ENCODE assay signal across 9 cellular contexts in genomic region chr2:206392118-206392517, GRCh38. TPM values are rescaled to one million over a fixed set of nuclear protein-coding genes. Genes with fewer than 3 reads are reported as not detected.
DNase-seq lines count a peak whose midpoint lies in the region; ATAC-seq, FAIRE-seq and TF ChIP-seq lines count a peak whose summit lies in the region.
"Had no signal": no experiment of that assay in that cellular context is flagged by ENCODE, and none has a peak within 500 bp of the region (broad histone marks: within the 10 kb centered on the region; RNA-seq: fewer than 3 reads in every experiment).

No MANE protein-coding gene starts in this region.

- H3K27ac Mint-ChIP-seq in activated CD4-positive, alpha-beta T cell treated with anti-CD3 and anti-CD28 coated beads, Interleukin-2, amount 10 ng/mL, durations not matched to agents 24 days and 14 days: no peak overlapping the region

- H3K18ac ChIP-seq in H1 (ENCODE audit: extremely low read depth, low read length): no peak overlapping the region

- no peaks in the 10 kb centered on the region for H3K23me2 ChIP-seq in H1 (ENCODE audit: low read depth, low read length)

- no peak overlapping the region for H4K8ac ChIP-seq in H1 (ENCODE audit: extremely low read depth, insufficient read depth, low read length)

- H3K23ac ChIP-seq in H1 (ENCODE audit: insufficient read length): no peak overlapping the region

- no peaks in the 10 kb centered on the region for H3K4me1 Mint-ChIP-seq in activated CD4-positive, alpha-beta T cell treated with anti-CD3 and anti-CD28 coated beads, Interleukin-2, amount 10 ng/mL, durations not matched to agents 24 days and 14 days

- H3K4me2 ChIP-seq in H1 (ENCODE audit: insufficient read depth in 1 of 2, low read depth in 2 of 2, low read length in 2 of 2) (no peak overlapping the region), parathyroid adenoma (ENCODE audit: low read length) (no peak overlapping the region)

- ATAC-seq in GM21360 (IDR thresholded peaks at IDR 0.05; ENCODE audit: unreplicated experiment) (peak; percentile 97), HG03439 (IDR thresholded peaks at IDR 0.05; ENCODE audit: unreplicated experiment) (peak; percentile 92)

- peak; percentile 17 for FAIRE-seq in RCC 7860 (lab: Jason Lieb, UNC)
- peak; percentile 62 for FAIRE-seq in H1 (lab: Jason Lieb, UNC)

- no peaks in the 10 kb centered on the region for H3K27me3 Mint-ChIP-seq in activated CD4-positive, alpha-beta T cell treated with anti-CD3 and anti-CD28 coated beads, Interleukin-2, amount 10 ng/mL, durations not matched to agents 24 days and 14 days

- no peaks in the 10 kb centered on the region for H3K9me3 Mint-ChIP-seq in activated CD4-positive, alpha-beta T cell treated with anti-CD3 and anti-CD28 coated beads, Interleukin-2, amount 10 ng/mL, durations not matched to agents 24 days and 14 days

- H3K4me1 ChIP-seq in H1 (replicated peaks in 1 of 4; ENCODE audit: control insufficient read depth in 3 of 4, insufficient read depth in 4 of 4, low read length in 3 of 4): no peaks in the 10 kb centered on the region
- peaks cover 2% of the 10 kb centered on the region for H3K4me1 ChIP-seq in parathyroid adenoma

- CTCF ChIA-PET in H1 (lab: Charles Lee; ENCODE audit: partially characterized antibody): interaction anchor here (0.6 to 2.0 kb wide), 16 partner anchors 22 to 1203 kb away, joined by 3 to 7 read pairs (median 3); no protein-coding TSS in a partner anchor

- H3K36me3 Mint-ChIP-seq in activated CD4-positive, alpha-beta T cell treated with anti-CD3 and anti-CD28 coated beads, Interleukin-2, amount 10 ng/mL, durations not matched to agents 24 days and 14 days (ENCODE audit: low read depth): no peaks in the 10 kb centered on the region

- H3K36me3 ChIP-seq in H1 (ENCODE audit: control insufficient read depth in 2 of 4, insufficient read depth in 4 of 4, low read length in 3 of 4) (no peaks in the 10 kb centered on the region), parathyroid adenoma (ENCODE audit: control insufficient read depth, insufficient read depth, low read length) (no peaks in the 10 kb centered on the region)

- intact Hi-C loops in activated CD4-positive, alpha-beta T cell treated with anti-CD3 and anti-CD28 coated beads, Interleukin-2, amount 10 ng/mL, durations not matched to agents 24 days and 14 days (cut with micrococcal nuclease): no loop called here
- intact Hi-C loops in posterior vena cava (cut with DNase I): no loop called here

- WGBS in H1 (ENCODE audit: extremely low coverage in 1 of 2, insufficient coverage in 1 of 2, insufficient read length in 1 of 2, insufficient replicate concordance in 2 of 2, low coverage in 1 of 2, low lambda C conversion rate in 2 of 2, missing lambda C conversion rate in 1 of 2), 2 experiments: 19% methylated on average over 2 of the region's 2 CpGs; no CpG with 5 or more reads in 1 of the 2 experiments

- H3K4me3 Mint-ChIP-seq in activated CD4-positive, alpha-beta T cell treated with anti-CD3 and anti-CD28 coated beads, Interleukin-2, amount 10 ng/mL, durations not matched to agents 24 days and 14 days: no peak overlapping the region

- H2AFZ ChIP-seq in H1 (ENCODE audit: low read length): no peak overlapping the region
- peak overlapping the region; percentile 47 for H2AFZ ChIP-seq in parathyroid adenoma

- no peak overlapping the region for H3K27ac ChIP-seq in H1 (ENCODE audit: low read depth, low read length)
- no peak overlapping the region for H3K27ac ChIP-seq in parathyroid adenoma
- H3K27ac ChIP-seq: epithelial cell of prostate had no signal

- no peak overlapping the region for H3K9ac ChIP-seq in H1 (replicated peaks in 1 of 4; ENCODE audit: extremely low read depth in 1 of 4, low read depth in 3 of 4, low read length in 3 of 4)
- H3K9ac ChIP-seq in parathyroid adenoma: no peak overlapping the region

- no peak overlapping the region for H3K56ac ChIP-seq in H1 (replicated peaks; ENCODE audit: insufficient read length, low read depth, low read length)

- POLR2A ChIA-PET in H1 (lab: Charles Lee; ENCODE audit: partially characterized antibody): no interaction called here

- no peak overlapping the region for H3K4ac ChIP-seq in H1 (replicated peaks; ENCODE audit: insufficient read length, low read depth, low read length)

- TF ChIP-seq CTCF in H1 (IDR thresholded peaks at IDR 0.05; ENCODE audit: control extremely low read depth in 1 of 3, insufficient read depth in 1 of 3, low read depth in 1 of 3, low read length in 3 of 3): peak; percentile 8 to 80 (median 78)
- TF ChIP-seq CTCF in parathyroid adenoma (IDR thresholded peaks at IDR 0.05): peak; percentile 78

- no peak overlapping the region for H2BK120ac ChIP-seq in H1 (replicated peaks; ENCODE audit: low read depth, low read length)

- TF ChIP-seq EP300 in H1 (IDR thresholded peaks at IDR 0.05; ENCODE audit: borderline replicate concordance in 1 of 2, low read depth in 2 of 2, low read length in 2 of 2): no peak

- peak; percentile 68 for DNase-seq in activated CD4-positive, alpha-beta T cell treated with anti-CD3 and anti-CD28 coated beads, Interleukin-2, amount 10 ng/mL, durations not matched to agents 24 days and 14 days
- no peak for DNase-seq in activated CD4-positive, alpha-beta T cell treated with anti-CD3 and anti-CD28 coated beads, Interleukin-2, amount 50 U/mL, for 4 hours
- peak; percentile 29 for DNase-seq in RCC 7860 (ENCODE audit: low spot score)
- peak; percentile 13 to 54 for DNase-seq in H1 (ENCODE audit: low read depth in 1 of 2, low spot score in 2 of 2)
- no peak for DNase-seq in posterior vena cava (ENCODE audit: low spot score)

- no peak overlapping the region for H2BK12ac ChIP-seq in H1 (ENCODE audit: low read depth, low read length)

- H3K79me2 ChIP-seq in H1 (ENCODE audit: control insufficient read depth in 1 of 2, insufficient read depth in 2 of 2, low read length in 2 of 2) (no peaks in the 10 kb centered on the region), parathyroid adenoma (no peaks in the 10 kb centered on the region)

- no peak overlapping the region for H3K14ac ChIP-seq in H1 (ENCODE audit: insufficient read length)

- no peaks in the 10 kb centered on the region for H4K20me1 ChIP-seq in H1 (replicated peaks in 1 of 2; ENCODE audit: control insufficient read depth in 1 of 2, insufficient read depth in 2 of 2, low read length in 2 of 2)

- no peak overlapping the region for H3K4me3 ChIP-seq in H1 (ENCODE audit: extremely low read depth in 1 of 4, insufficient read depth in 2 of 4, low read depth in 3 of 4, low read length in 4 of 4)
- H3K4me3 ChIP-seq in parathyroid adenoma (ENCODE audit: low read depth, low read length): no peak overlapping the region

- H2BK5ac ChIP-seq in H1 (ENCODE audit: low read depth, low read length): no peak overlapping the region

- TF ChIP-seq POLR2A in H1 (IDR thresholded peaks at IDR 0.05; ENCODE audit: control extremely low read depth in 1 of 2, low read depth in 2 of 2, low read length in 2 of 2): no peak

- H3K79me1 ChIP-seq in H1 (ENCODE audit: low read depth, low read length): no peaks in the 10 kb centered on the region

- H3K27me3 ChIP-seq in H1 (replicated peaks in 1 of 4; ENCODE audit: control insufficient read depth in 3 of 4, extremely low read depth in 1 of 4, insufficient read depth in 3 of 4, low read length in 3 of 4) (no peaks in the 10 kb centered on the region), parathyroid adenoma (ENCODE audit: control insufficient read depth, insufficient read depth, low read length) (no peaks in the 10 kb centered on the region)

- H4K91ac ChIP-seq in H1 (replicated peaks; ENCODE audit: insufficient read length, low read length): no peak overlapping the region

- TF ChIP-seq RAD21 in H1 (IDR thresholded peaks at IDR 0.05 in 1 of 2, conservative IDR thresholded peaks at IDR 0.05 in 1 of 2; ENCODE audit: low read depth in 2 of 2, low read length in 2 of 2): peak; percentile 95 to 96

- H4K5ac ChIP-seq in H1 (ENCODE audit: insufficient read length, low read depth, low read length): no peak overlapping the region

- no peak overlapping the region for H2BK20ac ChIP-seq in H1 (ENCODE audit: low read length)

- H2AK5ac ChIP-seq in H1 (ENCODE audit: low read depth, low read length): no peak overlapping the region

- H3K9me3 ChIP-seq in H1 (ENCODE audit: insufficient read depth in 2 of 2, low read depth in 1 of 2, low read length in 1 of 2): peaks cover 0 to 10% of the 10 kb centered on the region in 2 experiments; a peak in 1 of 4 replicates
- no peaks in the 10 kb centered on the region for H3K9me3 ChIP-seq in parathyroid adenoma (ENCODE audit: control insufficient read depth, low read length)

- H2BK15ac ChIP-seq in H1 (ENCODE audit: low read length): no peak overlapping the region

TF ChIP-seq in H1, 55 proteins besides CTCF, POLR2A, EP300 and RAD21:
- TF ChIP-seq SP2 (IDR thresholded peaks at IDR 0.05; ENCODE audit: low read length) (no peak), SP1 (IDR thresholded peaks at IDR 0.05; ENCODE audit: low read depth, low read length) (0 out of 2 replicates have a peak, but pooled peaks have one; percentile 16)

RNA-seq across cellular contexts. Expression of gene ADAM23, which starts 51.2 kb away (rescaled TPM):
- 0.05 and 0.38 TPM in 2 replicates for total RNA-seq in activated CD4-positive, alpha-beta T cell treated with anti-CD3 and anti-CD28 coated beads, Interleukin-2, amount 10 ng/mL, durations not matched to agents 24 days and 14 days
- 20.8 and 21.3 TPM in 2 replicates for total RNA-seq in H1 (2021; fragmentation: NEBNext Ultra II Directional; extraction: Animal tissue kit (Norgen Biotek cat#: 25700))
- polyA plus RNA-seq in H1 (2011; rRNA removed): 7.5 and 9.9 TPM in 2 replicates
- 10.2 TPM for polyA plus RNA-seq in H1 (2011; cell fraction: cytosol; rRNA removed)
- 11.8 TPM for polyA plus RNA-seq in H1 (2011; cell fraction: nucleus; rRNA removed)
- 20.2 to 27.4 TPM (median 24.6 TPM) in 4 replicates for polyA plus RNA-seq in H1 (2012, experiment 1 of 2)
- 5.6 TPM for polyA plus RNA-seq in H1 (2012, experiment 2 of 2)
- polyA plus RNA-seq in H1 (2013, experiment 1 of 2): 15.5 TPM
- 18.0 TPM for polyA plus RNA-seq in H1 (2013, experiment 2 of 2)
- polyA minus RNA-seq in H1 (2011; rRNA and poly(A)+ RNA removed): 19.8 and 24.6 TPM in 2 replicates
- 11.3 TPM for polyA minus RNA-seq in H1 (2011; cell fraction: cytosol; rRNA and poly(A)+ RNA removed)
- 32.2 TPM for polyA minus RNA-seq in H1 (2011; cell fraction: nucleus; rRNA and poly(A)+ RNA removed)
- total RNA-seq in posterior vena cava: 1 to 10 TPM; 3.4 to 4.7 TPM

Comparison
In these comparisons a context has a peak if more than half of its experiments do, and no peak if none do; other contexts are left out.
1. DNase-seq: peak in activated CD4-positive, alpha-beta T cell treated with anti-CD3 and anti-CD28 coated beads, Interleukin-2, amount 10 ng/mL, durations not matched to agents 24 days and 14 days (single experiment), RCC 7860 (single experiment) and H1 (2 of 2); none in activated CD4-positive, alpha-beta T cell treated with anti-CD3 and anti-CD28 coated beads, Interleukin-2, amount 50 U/mL, for 4 hours (0 of 2) and posterior vena cava (single experiment).